ENCODE assay signal across 13 cellular contexts in genomic region chr17:67487506-67487905, GRCh38.
A peak's percentile ranks its signal among the peaks of the same experiment; 100 is the strongest.
DNase-seq lines count a peak whose midpoint lies in the region; ATAC-seq and TF ChIP-seq lines count a peak whose summit lies in the region.
"Had no signal": no experiment of that assay in that cellular context is flagged by ENCODE, and none has a peak within 500 bp of the region (broad histone marks: within the 10 kb centered on the region; RNA-seq: fewer than 3 reads in every experiment).

No MANE protein-coding gene starts in this region.

- DNase-seq in activated naive CD4-positive, alpha-beta T cell treated with anti-CD3 and anti-CD28 coated beads, Interleukin-2, amount 50 U/mL, for 72 hours (ENCODE audit: low spot score in 2 of 2): no peak
- no peak for DNase-seq in activated naive CD4-positive, alpha-beta T cell (lab: John Stamatoyannopoulos, UW)
- DNase-seq in mesenchymal stem cell (peak; percentile 54), transverse colon (no peak), H4 (ENCODE audit: low spot score) (no peak), foreskin melanocyte (no peak)
- DNase-seq: activated B cell treated with CpG ODN at 0.5 μM for 24 hours; naive B cell; NCI-H1105 treated with DMSO at 0.1 percent for 48 hours; SJCRH30; stimulated activated naive CD4-positive, alpha-beta T cell treated with Interleukin-2 at 50 U/mL for 16 hours had no signal

- TF ChIP-seq EP300 in transverse colon (IDR thresholded peaks at IDR 0.05; ENCODE audit: low read depth): no peak

- H3K27me3 ChIP-seq in mesenchymal stem cell (ENCODE audit: control insufficient read depth in 1 of 2, insufficient read depth in 1 of 2, low read length in 2 of 2) (no peaks in the 10 kb centered on the region), transverse colon (no peaks in the 10 kb centered on the region)
- H3K27me3 ChIP-seq: SJCRH30 had no signal

- H3K36me3 ChIP-seq in mesenchymal stem cell (ENCODE audit: control insufficient read depth in 1 of 2, insufficient read depth in 2 of 2, low read depth in 1 of 2, low read length in 2 of 2) (no peaks in the 10 kb centered on the region), transverse colon (no peaks in the 10 kb centered on the region)
- H3K36me3 ChIP-seq: SJCRH30 had no signal

- intact Hi-C loops in transverse colon (cut with DNase I; ENCODE audit: low total_unique reads): no loop called here

- peaks cover 23% of the 10 kb centered on the region for H3K79me1 ChIP-seq in mesenchymal stem cell (replicated peaks; ENCODE audit: low read length, poor library complexity, severe bottlenecking)

- no peak overlapping the region for H3K27ac ChIP-seq in mesenchymal stem cell (ENCODE audit: low read length, poor library complexity, severe bottlenecking)
- peak overlapping the region in 3 of 4 donors; percentile 14 to 35 (median 24) for H3K27ac ChIP-seq in transverse colon
- H3K27ac ChIP-seq: SJCRH30 had no signal

- peak overlapping the region in 2 of 5 experiments; percentile 19 to 55 for H3K4me3 Mint-ChIP-seq in brain
- H3K4me3 Mint-ChIP-seq: activated B cell treated with CpG ODN at 0.5 μM for 24 hours, naive B cell had no signal

- in situ Hi-C loops in transverse colon (cut with MboI; ENCODE audit: low pct_ligation_motif_present in 1 of 4, low pct_unique_long_range_greater_than_20kb in 1 of 4, low sequenced_read_pairs in 3 of 4): loop anchor here in 1 of 4 donors (25.0 kb wide), 2 partner anchors 125 to 200 kb away; no protein-coding TSS in a partner anchor

- H2BK12ac ChIP-seq in mesenchymal stem cell (ENCODE audit: low read length in 2 of 2): no peak overlapping the region

- no peak overlapping the region for H2BK5ac ChIP-seq in mesenchymal stem cell (ENCODE audit: low read depth, low read length, poor library complexity, severe bottlenecking)

- no peak for ATAC-seq in activated naive CD4-positive, alpha-beta T cell treated with anti-CD3 and anti-CD28 coated beads, Interleukin-2, amount 50 U/mL, for 72 hours
- ATAC-seq in HG02852 (IDR thresholded peaks at IDR 0.05; ENCODE audit: unreplicated experiment): no peak

- peak overlapping the region in 1 of 2 experiments; percentile 43 for H3K4me3 ChIP-seq in mesenchymal stem cell (ENCODE audit: insufficient read depth in 1 of 2, low read depth in 1 of 2, low read length in 2 of 2)
- H3K4me3 ChIP-seq in transverse colon: no peak overlapping the region
- H3K4me3 ChIP-seq: SJCRH30 had no signal

- H3K9me3 Mint-ChIP-seq in activated naive CD4-positive, alpha-beta T cell treated with anti-CD3 and anti-CD28 coated beads, Interleukin-2, amount 50 U/mL, for 72 hours: peaks cover 3 to 5% of the 10 kb centered on the region in 2 donors
- H3K9me3 Mint-ChIP-seq in brain: peaks cover 0 to 1% (median 0%) of the 10 kb centered on the region in 5 experiments
- H3K9me3 Mint-ChIP-seq: activated B cell treated with CpG ODN at 0.5 μM for 24 hours had no signal

- WGBS in mesenchymal stem cell: 62% methylated on average over 7 of the region's 7 CpGs
- WGBS in transverse colon (ENCODE audit: low coverage in 1 of 2), 2 donors: 70 to 89% methylated on average over 6 to 7 of the region's 7 CpGs

- H3K9me3 ChIP-seq in mesenchymal stem cell (ENCODE audit: control insufficient read depth, low read length): no peaks in the 10 kb centered on the region
- no peaks in the 10 kb centered on the region for H3K9me3 ChIP-seq in transverse colon
- H3K9me3 ChIP-seq: SJCRH30 had no signal

- TF ChIP-seq CTCF in brain (conservative IDR thresholded peaks at IDR 0.05): no peak
- no peak for TF ChIP-seq CTCF in transverse colon (IDR thresholded peaks at IDR 0.05)

- H3K4me2 ChIP-seq in mesenchymal stem cell (ENCODE audit: low read length, poor library complexity, severe bottlenecking): no peak overlapping the region

- peaks cover 4 to 19% of the 10 kb centered on the region in 2 donors for H3K36me3 Mint-ChIP-seq in activated naive CD4-positive, alpha-beta T cell treated with anti-CD3 and anti-CD28 coated beads, Interleukin-2, amount 50 U/mL, for 72 hours
- H3K36me3 Mint-ChIP-seq in brain: peaks cover 5% of the 10 kb centered on the region

- peaks cover 7% of the 10 kb centered on the region for H3K27me3 Mint-ChIP-seq in brain
- H3K27me3 Mint-ChIP-seq: activated B cell treated with CpG ODN at 0.5 μM for 24 hours, naive B cell had no signal

- H4K8ac ChIP-seq in mesenchymal stem cell (ENCODE audit: low read length): no peak overlapping the region

- H3K9ac ChIP-seq in mesenchymal stem cell (ENCODE audit: low read length): peak overlapping the region; percentile 54

- H2BK15ac ChIP-seq in mesenchymal stem cell (ENCODE audit: low read depth, poor library complexity, severe bottlenecking): no peak overlapping the region

- H3K4me1 Mint-ChIP-seq in brain: peaks cover 41% of the 10 kb centered on the region

- H2AK5ac ChIP-seq in mesenchymal stem cell (ENCODE audit: low read length, severe bottlenecking): no peak overlapping the region

- TF ChIP-seq POLR2A in transverse colon (IDR thresholded peaks at IDR 0.05): no peak

- peak overlapping the region; percentile 0 to 47 for H3K27ac Mint-ChIP-seq in activated naive CD4-positive, alpha-beta T cell treated with anti-CD3 and anti-CD28 coated beads, Interleukin-2, amount 50 U/mL, for 72 hours
- peak overlapping the region in 4 of 5 experiments; percentile 73 to 96 (median 90) for H3K27ac Mint-ChIP-seq in brain

- H4K91ac ChIP-seq in mesenchymal stem cell (ENCODE audit: low read length): no peak overlapping the region

- no peak overlapping the region for H3K23ac ChIP-seq in mesenchymal stem cell (ENCODE audit: low read length in 2 of 2)

- H3K4me1 ChIP-seq in mesenchymal stem cell (ENCODE audit: control insufficient read depth, insufficient read depth, low read depth, low read length) (peaks cover 13% of the 10 kb centered on the region), transverse colon (peaks cover 0 to 27% (median 5%) of the 10 kb centered on the region in 4 donors)

- no peak overlapping the region for H3K14ac ChIP-seq in mesenchymal stem cell (ENCODE audit: low read length in 2 of 2)

- H3K18ac ChIP-seq in mesenchymal stem cell (ENCODE audit: low read depth in 1 of 2, low read length in 2 of 2): no peak overlapping the region

- no peak overlapping the region for H2AFZ ChIP-seq in mesenchymal stem cell (ENCODE audit: low read depth, low read length)

- no peak overlapping the region for H3K4ac ChIP-seq in mesenchymal stem cell (ENCODE audit: low read depth in 1 of 2, low read length in 2 of 2)

- no peak overlapping the region for H2BK120ac ChIP-seq in mesenchymal stem cell (ENCODE audit: low read depth, low read length)
